In genomic region chr16:88446061-88446460, GRCh38 we compare ENCODE assay signal across 28 cellular contexts.
"Had no signal": no experiment of that assay in that cellular context is flagged by ENCODE, and none has a peak within 500 bp of the region (broad histone marks: within the 10 kb centered on the region; RNA-seq: fewer than 3 reads in every experiment).

No MANE protein-coding gene starts in this region.

- DNase-seq: stimulated activated CD4-positive, alpha-beta T cell treated with anti-CD3 and anti-CD28 coated beads, Interleukin-2, amount 100 ng/mL, for 48 hours; stimulated activated CD4-positive, alpha-beta T cell treated with anti-CD3 and anti-CD28 coated beads, Interleukin-4, amount 100 ng/mL, for 1 hour; stimulated activated CD4-positive, alpha-beta T cell treated with anti-CD3 and anti-CD28 coated beads, Interleukin-4, amount 100 ng/mL, for 24 hours; stimulated activated CD4-positive, alpha-beta T cell treated with anti-CD3 and anti-CD28 coated beads, Interleukin-4, amount 100 ng/mL, for 4 hours; stimulated activated CD8-positive, alpha-beta memory T cell treated with anti-CD3 and anti-CD28 coated beads, Interleukin-4, amount 100 ng/mL, for 48 hours; stimulated activated naive B cell treated with anti-CD40 and anti-IgM and Interleukin-4, amounts not matched to agents 10 μg/mL and 1 μg/mL and 100 μg/mL, for 72 hours; stimulated activated naive CD4-positive, alpha-beta T cell; stimulated activated naive CD4-positive, alpha-beta T cell treated with Interleukin-2 at 50 U/mL for 16 hours; stimulated activated naive CD8-positive, alpha-beta T cell treated with anti-CD3 and anti-CD28 coated beads, Interleukin-15, amount 100 ng/mL, for 72 hours; stimulated activated naive CD8-positive, alpha-beta T cell treated with anti-CD3 and anti-CD28 coated beads, Interleukin-15, Interleukin-2, amounts not matched to agents 100 U/mL and 50 U/mL, for 24 hours; stomach; substantia nigra; testis; thyroid gland; tibial artery; transverse colon; trophoblast cell; upper lobe of right lung; uterus had no signal

- H3K4me3 ChIP-seq: stomach, suprapubic skin, testis, thoracic aorta, thyroid gland, tibial artery, tibial nerve, transverse colon, upper lobe of left lung, upper lobe of right lung, uterus, vagina had no signal

- H3K4me3 Mint-ChIP-seq: stimulated activated memory B cell treated with anti-CD40 and anti-IgM and Interleukin-4, amounts not matched to agents 10 μg/mL and 1 μg/mL and 100 μg/mL, for 72 hours; stimulated activated naive B cell treated with anti-CD40 and anti-IgM and Interleukin-4, amounts not matched to agents 10 μg/mL and 1 μg/mL and 100 μg/mL, for 72 hours; stimulated activated naive CD8-positive, alpha-beta T cell treated with anti-CD3 and anti-CD28 coated beads, Interleukin-15, amount 100 ng/mL, for 72 hours; stimulated activated naive CD8-positive, alpha-beta T cell treated with anti-CD3 and anti-CD28 coated beads, Interleukin-15, Interleukin-2, amounts not matched to agents 100 ng/mL and 50 ng/mL, for 24 hours; type B pancreatic cell had no signal

- FAIRE-seq: urothelium cell line had no signal

- H3K9me3 Mint-ChIP-seq: stimulated activated memory B cell treated with anti-CD40 and anti-IgM and Interleukin-4, amounts not matched to agents 10 μg/mL and 1 μg/mL and 100 μg/mL, for 72 hours; stimulated activated naive B cell treated with anti-CD40 and anti-IgM and Interleukin-4, amounts not matched to agents 10 μg/mL and 1 μg/mL and 100 μg/mL, for 72 hours; stimulated activated naive CD8-positive, alpha-beta T cell treated with anti-CD3 and anti-CD28 coated beads, Interleukin-15, amount 100 ng/mL, for 72 hours; stimulated activated naive CD8-positive, alpha-beta T cell treated with anti-CD3 and anti-CD28 coated beads, Interleukin-15, Interleukin-2, amounts not matched to agents 100 ng/mL and 50 ng/mL, for 24 hours; type B pancreatic cell had no signal

- ATAC-seq: stimulated activated memory B cell treated with anti-CD40 and anti-IgM and Interleukin-4, amounts not matched to agents 10 μg/mL and 1 μg/mL and 100 μg/mL, for 72 hours; stimulated activated naive B cell treated with anti-CD40 and anti-IgM and Interleukin-4, amounts not matched to agents 10 μg/mL and 1 μg/mL and 100 μg/mL, for 72 hours; stimulated activated naive CD8-positive, alpha-beta T cell treated with anti-CD3 and anti-CD28 coated beads, Interleukin-15, amount 100 ng/mL, for 72 hours; stimulated activated naive CD8-positive, alpha-beta T cell treated with anti-CD3 and anti-CD28 coated beads, Interleukin-15, Interleukin-2, amounts not matched to agents 100 U/mL and 50 U/mL, for 24 hours; upper lobe of right lung had no signal

- H3K27ac ChIP-seq: stomach, suprapubic skin, testis, thoracic aorta, thyroid gland, tibial artery, tibial nerve, transverse colon, upper lobe of left lung, upper lobe of right lung, uterus, vagina had no signal

- H3K9me3 ChIP-seq: stomach, suprapubic skin, testis, thoracic aorta, thyroid gland, tibial artery, tibial nerve, transverse colon, upper lobe of left lung, upper lobe of right lung, uterus, vagina had no signal

- H3K36me3 ChIP-seq: stomach, suprapubic skin, thoracic aorta, thyroid gland, tibial artery, tibial nerve, transverse colon, upper lobe of left lung, upper lobe of right lung, uterus, vagina had no signal

- H3K27ac Mint-ChIP-seq: stimulated activated memory B cell treated with anti-CD40 and anti-IgM and Interleukin-4, amounts not matched to agents 10 μg/mL and 1 μg/mL and 100 μg/mL, for 72 hours; stimulated activated naive CD8-positive, alpha-beta T cell treated with anti-CD3 and anti-CD28 coated beads, Interleukin-15, amount 100 ng/mL, for 72 hours; stimulated activated naive CD8-positive, alpha-beta T cell treated with anti-CD3 and anti-CD28 coated beads, Interleukin-15, Interleukin-2, amounts not matched to agents 100 ng/mL and 50 ng/mL, for 24 hours; type B pancreatic cell had no signal

- H3K27me3 ChIP-seq: testis, thyroid gland, upper lobe of left lung, upper lobe of right lung, uterus, vagina had no signal

- H3K4me1 ChIP-seq: upper lobe of right lung had no signal

- H3K36me3 Mint-ChIP-seq: stimulated activated memory B cell treated with anti-CD40 and anti-IgM and Interleukin-4, amounts not matched to agents 10 μg/mL and 1 μg/mL and 100 μg/mL, for 72 hours; stimulated activated naive B cell treated with anti-CD40 and anti-IgM and Interleukin-4, amounts not matched to agents 10 μg/mL and 1 μg/mL and 100 μg/mL, for 72 hours; type B pancreatic cell had no signal
